Comparison of ENCODE assay signal across 13 cellular contexts in the genomic region with DNA sequence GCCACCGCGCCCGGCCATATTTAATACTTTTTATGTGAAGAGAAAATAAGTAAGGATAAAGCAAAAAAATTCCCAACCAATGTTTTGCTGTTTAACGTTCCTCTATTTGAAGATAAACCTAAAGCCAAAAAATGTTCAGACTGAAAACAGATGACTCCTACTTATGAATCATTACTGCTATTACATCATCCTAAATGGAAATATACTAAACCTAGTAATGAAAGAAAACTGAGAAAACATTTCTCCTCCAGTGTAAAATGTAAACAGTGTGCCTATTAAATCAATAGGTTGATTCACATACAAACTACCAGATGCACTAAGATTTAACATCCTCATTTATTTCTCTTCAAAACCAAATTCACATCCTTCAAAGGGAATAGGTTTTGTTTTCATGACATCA. TPM values are rescaled to one million over a fixed set of nuclear protein-coding genes. Genes with fewer than 3 reads are reported as not detected.
DNase-seq lines count a peak whose midpoint lies in the region; ATAC-seq, FAIRE-seq and TF ChIP-seq lines count a peak whose summit lies in the region.
"Had no signal": no experiment of that assay in that cellular context is flagged by ENCODE, and none has a peak within 500 bp of the region (broad histone marks: within the 10 kb centered on the region; RNA-seq: fewer than 3 reads in every experiment).

No MANE protein-coding gene starts in this region.

- WGBS in body of pancreas, 2 donors, result 92 to 96% methylated on average over 4 of the region's 4 CpGs

- H3K79me2 ChIP-seq in astrocyte (ENCODE audit: insufficient read depth, low read length), result no peaks in the 10 kb centered on the region

- no peaks in the 10 kb centered on the region for H3K9me3 Mint-ChIP-seq in HFFc6
- H3K9me3 Mint-ChIP-seq in astrocyte (ENCODE audit: unreplicated experiment), result no peaks in the 10 kb centered on the region
- H3K9me3 Mint-ChIP-seq: stimulated activated memory B cell treated with anti-CD40 and anti-IgM and Interleukin-4, amounts not matched to agents 10 μg/mL and 1 μg/mL and 100 μg/mL, for 72 hours had no signal

- peak; percentile 63 for FAIRE-seq in astrocyte (lab: Jason Lieb, UNC)
- FAIRE-seq: TTC549 had no signal

- H3K27ac ChIP-seq in astrocyte (ENCODE audit: low read depth, low read length), result peak overlapping the region; percentile 37
- no peak overlapping the region for H3K27ac ChIP-seq in body of pancreas
- H3K27ac ChIP-seq in caudate nucleus (ENCODE audit: low read depth, low read length), result no peak overlapping the region
- H3K27ac ChIP-seq: heart left ventricle had no signal

- no peak overlapping the region for H2AFZ ChIP-seq in astrocyte (ENCODE audit: low read depth, low read length)

- H3K4me3 ChIP-seq in astrocyte (ENCODE audit: insufficient read depth, low read depth, low read length), result no peak overlapping the region
- no peak overlapping the region for H3K4me3 ChIP-seq in body of pancreas
- H3K4me3 ChIP-seq: heart left ventricle, lung had no signal

- H3K27ac Mint-ChIP-seq in HFFc6, result peak overlapping the region; percentile 84
- peak overlapping the region; percentile 12 for H3K27ac Mint-ChIP-seq in astrocyte (ENCODE audit: unreplicated experiment)
- H3K27ac Mint-ChIP-seq: stimulated activated memory B cell treated with anti-CD40 and anti-IgM and Interleukin-4, amounts not matched to agents 10 μg/mL and 1 μg/mL and 100 μg/mL, for 72 hours had no signal

- peaks cover 22% of the 10 kb centered on the region for H3K36me3 Mint-ChIP-seq in HFFc6 (ENCODE audit: low read depth)
- H3K36me3 Mint-ChIP-seq in astrocyte (ENCODE audit: low read depth, unreplicated experiment), result peaks cover 2% of the 10 kb centered on the region

- intact Hi-C loops in body of pancreas (cut with DNase I) (no loop called here), left ventricle myocardium superior (cut with micrococcal nuclease) (no loop called here)

- H3K36me3 ChIP-seq in astrocyte (ENCODE audit: insufficient read depth, low read length) (peaks cover 14% of the 10 kb centered on the region), body of pancreas (replicated peaks in 1 of 2; ENCODE audit: insufficient read depth in 1 of 2, low read depth in 2 of 2) (peaks cover 0 to 8% of the 10 kb centered on the region in 2 donors)

- no peak overlapping the region for H3K9ac ChIP-seq in astrocyte (ENCODE audit: low read length)

- TF ChIP-seq POLR2A in body of pancreas (IDR thresholded peaks at IDR 0.05), result no peak

- no peak for ATAC-seq in body of pancreas
- ATAC-seq in left ventricle myocardium superior, result no peak
- ATAC-seq: heart left ventricle; stimulated activated memory B cell treated with anti-CD40 and anti-IgM and Interleukin-4, amounts not matched to agents 10 μg/mL and 1 μg/mL and 100 μg/mL, for 72 hours had no signal

- H3K27me3 ChIP-seq in astrocyte (ENCODE audit: insufficient read depth, low read length) (no peaks in the 10 kb centered on the region), body of pancreas (no peaks in the 10 kb centered on the region)
- H3K27me3 ChIP-seq: heart left ventricle had no signal

- DNase-seq in AG20443 (ENCODE audit: low spot score) (peak; percentile 59), HFFc6 (peak; percentile 36), astrocyte (ENCODE audit: low read depth) (peak; percentile 53), kidney tubule cell (ENCODE audit: low spot score) (peak; percentile 2), body of pancreas (no peak), caudate nucleus (lab: John Stamatoyannopoulos, UW) (no peak), left ventricle myocardium superior (no peak)
- DNase-seq: heart left ventricle, nucleus accumbens, RPMI8226 had no signal

- H3K27me3 Mint-ChIP-seq in HFFc6 (ENCODE audit: insufficient read depth) (no peaks in the 10 kb centered on the region; the same call in 1 of the 2 replicates), astrocyte (ENCODE audit: low read depth, unreplicated experiment) (no peaks in the 10 kb centered on the region)
- H3K27me3 Mint-ChIP-seq: stimulated activated memory B cell treated with anti-CD40 and anti-IgM and Interleukin-4, amounts not matched to agents 10 μg/mL and 1 μg/mL and 100 μg/mL, for 72 hours had no signal

- H3K4me1 Mint-ChIP-seq in HFFc6 (ENCODE audit: low read depth) (peaks cover 35% of the 10 kb centered on the region), astrocyte (ENCODE audit: low read depth, unreplicated experiment) (no peaks in the 10 kb centered on the region)
- H3K4me1 Mint-ChIP-seq: stimulated activated memory B cell treated with anti-CD40 and anti-IgM and Interleukin-4, amounts not matched to agents 10 μg/mL and 1 μg/mL and 100 μg/mL, for 72 hours had no signal

- peak overlapping the region; percentile 45; the same call in 1 of the 2 replicates for H3K4me3 Mint-ChIP-seq in HFFc6
- no peak overlapping the region for H3K4me3 Mint-ChIP-seq in astrocyte (ENCODE audit: unreplicated experiment)
- H3K4me3 Mint-ChIP-seq: stimulated activated memory B cell treated with anti-CD40 and anti-IgM and Interleukin-4, amounts not matched to agents 10 μg/mL and 1 μg/mL and 100 μg/mL, for 72 hours had no signal

- no peak overlapping the region for H3K4me2 ChIP-seq in astrocyte (ENCODE audit: low read length)

- H3K9me3 ChIP-seq in astrocyte (ENCODE audit: insufficient read depth, low read depth, low read length) (no peaks in the 10 kb centered on the region), body of pancreas (no peaks in the 10 kb centered on the region)
- H3K9me3 ChIP-seq: heart left ventricle had no signal

- no peaks in the 10 kb centered on the region for H4K20me1 ChIP-seq in astrocyte (ENCODE audit: insufficient read depth, low read length)

- no peak for TF ChIP-seq CTCF in HFFc6 (IDR thresholded peaks at IDR 0.05)
- TF ChIP-seq CTCF in astrocyte (IDR thresholded peaks at IDR 0.05; ENCODE audit: insufficient read depth, low read depth, low read length), result no peak
- no peak for TF ChIP-seq CTCF in body of pancreas (IDR thresholded peaks at IDR 0.05)

- H3K4me1 ChIP-seq in astrocyte (ENCODE audit: insufficient read depth, low read length), result no peaks in the 10 kb centered on the region
- H3K4me1 ChIP-seq in body of pancreas, result no peaks in the 10 kb centered on the region
- H3K4me1 ChIP-seq: heart left ventricle had no signal

RNA-seq across cellular contexts. Expression of a gene that starts 43.5 kb away (rescaled TPM):
- 10 to 100 TPM; 15.5 to 19.2 (median 16.8) TPM for total RNA-seq in HFFc6 (2021; fragmentation: NEBNext Ultra II Directional; extraction: Animal tissue kit (Norgen Biotek cat#: 25700))
- 12.3 and 13.5 TPM in 2 replicates for total RNA-seq in astrocyte
- 10 to 100 TPM in 1 of 2 donors, 1 to 10 TPM in 1; 8.2 to 11.7 TPM for total RNA-seq in body of pancreas
- total RNA-seq in left ventricle myocardium superior, result 13.4 TPM

Comparison
In these comparisons a context has a peak if more than half of its experiments do, and no peak if none do; other contexts are left out.
1. DNase-seq: peak in AG20443 (single experiment), HFFc6 (single experiment), astrocyte (single experiment) and kidney tubule cell (single experiment); none in body of pancreas (0 of 4), caudate nucleus (0 of 61) and left ventricle myocardium superior (single experiment).